In the genomic region with DNA sequence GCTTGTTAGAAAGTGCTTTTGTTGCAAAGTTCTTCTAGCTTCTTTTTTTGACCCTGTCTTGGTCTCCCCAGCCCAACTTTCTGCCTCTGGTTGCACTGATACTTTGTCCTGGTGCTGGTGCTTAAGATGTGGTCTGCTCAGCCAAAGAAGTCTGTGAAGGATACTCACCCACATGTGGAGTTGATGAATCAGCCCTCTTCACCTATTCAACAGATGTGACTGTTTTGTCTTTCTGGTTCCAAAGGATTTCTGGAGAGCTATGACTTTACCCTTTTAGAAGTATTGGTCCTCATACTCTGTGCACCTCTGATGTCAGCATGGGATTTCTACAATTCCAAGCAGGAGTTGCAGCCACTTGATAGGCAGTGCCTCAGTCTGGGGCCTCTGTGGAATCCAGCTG, we compare ENCODE assay signal across 22 cellular contexts.
DNase-seq lines count a peak whose midpoint lies in the region; ATAC-seq and TF ChIP-seq lines count a peak whose summit lies in the region.
"Had no signal": no experiment of that assay in that cellular context is flagged by ENCODE, and none has a peak within 500 bp of the region (broad histone marks: within the 10 kb centered on the region; RNA-seq: fewer than 3 reads in every experiment).

No MANE protein-coding gene starts in this region.

- H3K4me2 ChIP-seq in GM23248 (ENCODE audit: unreplicated experiment) (peak overlapping the region; percentile 33), osteoblast (ENCODE audit: insufficient read depth, low read length) (no peak overlapping the region)

- H2AFZ ChIP-seq in GM23248 (no peak overlapping the region), osteoblast (ENCODE audit: low read length) (no peak overlapping the region)

- ATAC-seq in activated CD8-positive, alpha-beta memory T cell treated with anti-CD3 and anti-CD28 coated beads, Interleukin-2, amount 10 ng/mL, durations not matched to agents 7 days and 5 days = no peak
- peak; percentile 70 for ATAC-seq in activated naive CD8-positive, alpha-beta T cell treated with anti-CD3 and anti-CD28 coated beads, Interleukin-2, amount 50 U/mL, for 24 hours
- ATAC-seq: gastroesophageal sphincter, mucosa of descending colon, SK-N-SH treated with all-trans-retinoic acid at 6 μM for 48 hours had no signal

- H3F3A ChIP-seq in GM23248 (ENCODE audit: insufficient read depth) = peaks cover 57% of the 10 kb centered on the region

- no peaks in the 10 kb centered on the region for H3K9me3 Mint-ChIP-seq in activated CD8-positive, alpha-beta memory T cell treated with anti-CD3 and anti-CD28 coated beads, Interleukin-2, amount 10 ng/mL, durations not matched to agents 7 days and 5 days (ENCODE audit: low read depth)
- no peaks in the 10 kb centered on the region for H3K9me3 Mint-ChIP-seq in activated naive CD8-positive, alpha-beta T cell treated with anti-CD3 and anti-CD28 coated beads, Interleukin-2, amount 50 U/mL, for 24 hours
- H3K9me3 Mint-ChIP-seq: activated CD4-positive, alpha-beta memory T cell treated with anti-CD3 and anti-CD28 coated beads for 36 hours; nephron; T-helper 1 cell treated with Interleukin-12 subunit alpha and Interleukin-12 subunit beta and Interleukin-4 antibody, amounts not matched to agents 30 μg/mL and 1 μg/mL, for 36 hours had no signal

- H3K36me3 ChIP-seq in GM23248 (ENCODE audit: low read depth) (peaks cover 3% of the 10 kb centered on the region), osteoblast (ENCODE audit: insufficient read depth, low read length) (peaks cover 8% of the 10 kb centered on the region), testis (ENCODE audit: low read depth, missing control alignments) (no peaks in the 10 kb centered on the region)

- H3K9me2 ChIP-seq in GM23248 (ENCODE audit: insufficient read depth) = no peaks in the 10 kb centered on the region

- intact Hi-C loops in testis (cut with DNase I; ENCODE audit: low total_unique reads) = no loop called here

- CTCF ChIA-PET in activated CD8-positive, alpha-beta memory T cell treated with anti-CD3 and anti-CD28 coated beads, Interleukin-2, amount 10 ng/mL, durations not matched to agents 7 days and 5 days (lab: Charles Lee) = no interaction called here

- H3K4me3 Mint-ChIP-seq in activated CD8-positive, alpha-beta memory T cell treated with anti-CD3 and anti-CD28 coated beads, Interleukin-2, amount 10 ng/mL, durations not matched to agents 7 days and 5 days = no peak overlapping the region
- no peak overlapping the region for H3K4me3 Mint-ChIP-seq in activated naive CD8-positive, alpha-beta T cell treated with anti-CD3 and anti-CD28 coated beads, Interleukin-2, amount 50 U/mL, for 24 hours
- H3K4me3 Mint-ChIP-seq: activated CD4-positive, alpha-beta memory T cell treated with anti-CD3 and anti-CD28 coated beads for 36 hours; nephron; T-helper 1 cell treated with Interleukin-12 subunit alpha and Interleukin-12 subunit beta and Interleukin-4 antibody, amounts not matched to agents 30 μg/mL and 1 μg/mL, for 36 hours had no signal

- H3K4me1 Mint-ChIP-seq in activated CD8-positive, alpha-beta memory T cell treated with anti-CD3 and anti-CD28 coated beads, Interleukin-2, amount 10 ng/mL, durations not matched to agents 7 days and 5 days = no peaks in the 10 kb centered on the region
- H3K4me1 Mint-ChIP-seq in activated naive CD8-positive, alpha-beta T cell treated with anti-CD3 and anti-CD28 coated beads, Interleukin-2, amount 50 U/mL, for 24 hours = peaks cover 20% of the 10 kb centered on the region
- H3K4me1 Mint-ChIP-seq: nephron had no signal

- in situ Hi-C loops in GM23248 (cut with MboI) = no loop called here

- DNase-seq in activated CD8-positive, alpha-beta memory T cell treated with anti-CD3 and anti-CD28 coated beads, Interleukin-2, amount 10 ng/mL, durations not matched to agents 7 days and 5 days = no peak
- DNase-seq in activated CD8-positive, alpha-beta memory T cell treated with anti-CD3 and anti-CD28 coated beads for 24 hours = no peak
- DNase-seq in GM23248 (peak; percentile 66), osteoblast (ENCODE audit: insufficient read length, low spot score, missing footprints) (no peak), testis (no peak), middle frontal gyrus (ENCODE audit: extremely low spot score, low spot score) (no peak)
- no peak for DNase-seq in activated naive CD8-positive, alpha-beta T cell treated with anti-CD3 and anti-CD28 coated beads, Interleukin-2, amount 50 U/mL, for 24 hours
- no peak for DNase-seq in central memory CD4-positive, alpha-beta T cell
- DNase-seq: activated CD4-positive, alpha-beta memory T cell treated with anti-CD3 and anti-CD28 coated beads for 36 hours; activated effector memory CD4-positive, alpha-beta T cell treated with Interleukin-2 at 50 U/mL for 16 hours; esophagus squamous epithelium; H7; kidney glomerular epithelial cell; mucosa of descending colon; NCI-H1436 treated with DMSO at 0.1 percent for 48 hours; Right ventricle myocardium superior; stimulated activated naive CD4-positive, alpha-beta T cell had no signal

- no peaks in the 10 kb centered on the region for H4K20me1 ChIP-seq in GM23248 (ENCODE audit: insufficient read depth)
- no peaks in the 10 kb centered on the region for H4K20me1 ChIP-seq in osteoblast (ENCODE audit: insufficient read depth, low read length)

- H3K9me3 ChIP-seq in GM23248 (ENCODE audit: low read depth) = no peaks in the 10 kb centered on the region
- no peaks in the 10 kb centered on the region for H3K9me3 ChIP-seq in osteoblast (ENCODE audit: low read depth, low read length)
- no peaks in the 10 kb centered on the region for H3K9me3 ChIP-seq in testis
- H3K9me3 ChIP-seq: esophagus squamous epithelium, gastroesophageal sphincter, mucosa of descending colon had no signal

- H3K79me2 ChIP-seq in GM23248 (ENCODE audit: insufficient read depth) (no peaks in the 10 kb centered on the region), osteoblast (ENCODE audit: insufficient read depth, low read length) (no peaks in the 10 kb centered on the region)

- peaks cover 50% of the 10 kb centered on the region for H3K36me3 Mint-ChIP-seq in activated CD8-positive, alpha-beta memory T cell treated with anti-CD3 and anti-CD28 coated beads, Interleukin-2, amount 10 ng/mL, durations not matched to agents 7 days and 5 days
- H3K36me3 Mint-ChIP-seq in activated naive CD8-positive, alpha-beta T cell treated with anti-CD3 and anti-CD28 coated beads, Interleukin-2, amount 50 U/mL, for 24 hours (ENCODE audit: low read depth) = peaks cover 63% of the 10 kb centered on the region

- no peak for TF ChIP-seq CTCF in osteoblast (IDR thresholded peaks at IDR 0.05; ENCODE audit: extremely low read depth, low read depth, low read length)
- no peak for TF ChIP-seq CTCF in testis (IDR thresholded peaks at IDR 0.05)

- H3K27ac Mint-ChIP-seq in activated CD8-positive, alpha-beta memory T cell treated with anti-CD3 and anti-CD28 coated beads, Interleukin-2, amount 10 ng/mL, durations not matched to agents 7 days and 5 days = peak overlapping the region; percentile 42
- no peak overlapping the region for H3K27ac Mint-ChIP-seq in activated naive CD8-positive, alpha-beta T cell treated with anti-CD3 and anti-CD28 coated beads, Interleukin-2, amount 50 U/mL, for 24 hours
- H3K27ac Mint-ChIP-seq: activated CD4-positive, alpha-beta memory T cell treated with anti-CD3 and anti-CD28 coated beads for 36 hours; nephron; T-helper 1 cell treated with Interleukin-12 subunit alpha and Interleukin-12 subunit beta and Interleukin-4 antibody, amounts not matched to agents 30 μg/mL and 1 μg/mL, for 36 hours had no signal

- H3K4me3 ChIP-seq in GM23248 (no peak overlapping the region), osteoblast (ENCODE audit: insufficient read depth, low read length) (no peak overlapping the region), testis (no peak overlapping the region)
- H3K4me3 ChIP-seq: esophagus squamous epithelium, gastroesophageal sphincter, lung, mucosa of descending colon had no signal

- H3K27me3 ChIP-seq in GM23248 (replicated peaks; ENCODE audit: insufficient read depth) = no peaks in the 10 kb centered on the region
- no peaks in the 10 kb centered on the region for H3K27me3 ChIP-seq in osteoblast (ENCODE audit: insufficient read depth, low read length)
- H3K27me3 ChIP-seq in testis = no peaks in the 10 kb centered on the region
- H3K27me3 ChIP-seq: esophagus squamous epithelium, gastroesophageal sphincter had no signal

- no peak for TF ChIP-seq POLR2A in testis (IDR thresholded peaks at IDR 0.05)

- no peak overlapping the region for H3K9ac ChIP-seq in GM23248

- H3K27ac ChIP-seq in GM23248 (peak overlapping the region; percentile 66), osteoblast (ENCODE audit: low read depth, low read length) (peak overlapping the region; percentile 14), testis (no peak overlapping the region)
- H3K27ac ChIP-seq: esophagus squamous epithelium, gastroesophageal sphincter had no signal

- H3K27me3 Mint-ChIP-seq in activated CD8-positive, alpha-beta memory T cell treated with anti-CD3 and anti-CD28 coated beads, Interleukin-2, amount 10 ng/mL, durations not matched to agents 7 days and 5 days = no peaks in the 10 kb centered on the region
- H3K27me3 Mint-ChIP-seq in activated naive CD8-positive, alpha-beta T cell treated with anti-CD3 and anti-CD28 coated beads, Interleukin-2, amount 50 U/mL, for 24 hours = no peaks in the 10 kb centered on the region
- H3K27me3 Mint-ChIP-seq: activated CD4-positive, alpha-beta memory T cell treated with anti-CD3 and anti-CD28 coated beads for 36 hours had no signal

- peaks cover 54% of the 10 kb centered on the region for H3K4me1 ChIP-seq in GM23248 (ENCODE audit: insufficient read depth)
- H3K4me1 ChIP-seq in osteoblast (ENCODE audit: insufficient read depth, low read length) = peaks cover 48% of the 10 kb centered on the region
- no peaks in the 10 kb centered on the region for H3K4me1 ChIP-seq in testis
- H3K4me1 ChIP-seq: esophagus squamous epithelium, gastroesophageal sphincter had no signal

Comparison
In these comparisons a context has a peak if more than half of its experiments do, and no peak if none do; other contexts are left out.
1. H3K27ac ChIP-seq: peak in GM23248 (single experiment) and osteoblast (single experiment); none in testis (0 of 2).